In the genomic region with DNA sequence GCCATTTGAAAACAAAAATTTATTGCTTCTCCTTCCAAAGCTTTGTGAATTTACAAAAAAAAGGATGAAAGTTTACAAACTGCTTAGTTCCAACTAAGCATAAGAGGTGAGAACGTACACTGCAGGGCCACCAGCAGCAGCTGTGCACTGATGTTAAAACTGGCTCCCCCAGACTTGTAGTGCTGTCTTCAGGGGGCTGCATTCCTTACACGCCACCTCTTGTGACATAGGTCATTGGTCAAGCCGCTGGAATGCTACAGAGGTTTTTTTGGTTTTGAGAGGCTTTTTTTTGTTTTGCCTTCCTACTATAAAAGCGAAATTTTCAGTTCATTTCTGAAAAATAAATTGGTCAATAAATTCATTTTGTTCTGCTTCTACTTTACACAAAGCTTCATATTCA, we compare ENCODE assay signal across 21 cellular contexts. TPM values are rescaled to one million over a fixed set of nuclear protein-coding genes. Genes with fewer than 3 reads are reported as not detected.
DNase-seq lines count a peak whose midpoint lies in the region; TF ChIP-seq lines count a peak whose summit lies in the region.
"Had no signal": no experiment of that assay in that cellular context is flagged by ENCODE, and none has a peak within 500 bp of the region (broad histone marks: within the 10 kb centered on the region; RNA-seq: fewer than 3 reads in every experiment).

No MANE protein-coding gene starts in this region.

- POLR2A ChIA-PET in Caco-2 (lab: Charles Lee): interaction anchor here (0.5 kb wide), 1 partner anchor 86 kb away, joined by 4 read pairs; no protein-coding TSS in a partner anchor

- DNase-seq in Caco-2 (peak; percentile 69 to 70), HFFc6 (no peak), osteocyte (ENCODE audit: extremely low spot score, unreplicated experiment) (peak; percentile 17), nucleus accumbens (lab: John Stamatoyannopoulos, UW) (no peak), NCI-H82 treated with DMSO at 0.1 percent for 48 hours (lab: John Stamatoyannopoulos, UW; ENCODE audit: unreplicated experiment) (no peak)
- DNase-seq in stimulated activated CD4-positive, alpha-beta T cell treated with anti-CD3 and anti-CD28 coated beads, Interleukin-1b, Interleukin-23, amount 100 ng/mL, for 48 hours: no peak
- DNase-seq: activated effector memory CD4-positive, alpha-beta T cell treated with anti-CD3 and anti-CD28 coated beads, Interleukin-2, amount 50 U/mL, for 16 hours; CD4-positive, CD25-positive, alpha-beta regulatory T cell; foreskin keratinocyte; hippocampal formation; lower lobe of right lung; NCI-H1436; NCI-H524 treated with DMSO at 0.1 percent for 48 hours; occipital lobe; T1000 had no signal

- H3K27ac Mint-ChIP-seq in Caco-2 (ENCODE audit: unreplicated experiment) (peak overlapping the region; percentile 37), HFFc6 (peak overlapping the region; percentile 21; the same call in 1 of the 2 replicates), osteocyte (ENCODE audit: unreplicated experiment) (peak overlapping the region; percentile 39)
- H3K27ac Mint-ChIP-seq: dendritic cell treated with granulocyte-macrophage colony-stimulating factor and Interleukin-4, amounts not matched to agents 40 ng/mL and 50 ng/mL, for 4 days had no signal

- peaks cover 19% of the 10 kb centered on the region for H3K36me3 ChIP-seq in Caco-2 (ENCODE audit: control insufficient read depth, insufficient read depth, low read length)
- H3K36me3 ChIP-seq in ectodermal cell (ENCODE audit: control insufficient read depth, insufficient read depth, low read length): peaks cover 18% of the 10 kb centered on the region

- CTCF ChIA-PET in Caco-2 (lab: Charles Lee): interaction anchor here (0.6 kb wide), 1 partner anchor 45 kb away, joined by 3 read pairs; no protein-coding TSS in a partner anchor

- H3K9me3 ChIP-seq in Caco-2 (no peaks in the 10 kb centered on the region), ectodermal cell (ENCODE audit: control insufficient read depth, low read length) (no peaks in the 10 kb centered on the region)
- H3K9me3 ChIP-seq: lower lobe of right lung had no signal

- TSS peak; percentile 1 for BruUV-seq in Caco-2 (replicated peaks; lab: Mats Ljungman, UMichigan)

- H3K27ac ChIP-seq in ectodermal cell (ENCODE audit: insufficient read depth, low read depth, low read length, poor library complexity, severe bottlenecking): peak overlapping the region; percentile 71
- H3K27ac ChIP-seq: foreskin keratinocyte, lower lobe of right lung had no signal

- H3K27me3 ChIP-seq in Caco-2 (replicated peaks; ENCODE audit: control insufficient read depth, insufficient read depth, low read length) (no peaks in the 10 kb centered on the region), ectodermal cell (ENCODE audit: control insufficient read depth, insufficient read depth, low read length, poor library complexity, severe bottlenecking) (no peaks in the 10 kb centered on the region)
- H3K27me3 ChIP-seq: foreskin keratinocyte had no signal

- intact Hi-C loops in Caco-2 (cut with micrococcal nuclease; ENCODE audit: unreplicated experiment): loop anchor here (10.0 kb wide), 1 partner anchor 234 kb away; no protein-coding TSS in a partner anchor

- H3K9me3 Mint-ChIP-seq in Caco-2 (ENCODE audit: unreplicated experiment): no peaks in the 10 kb centered on the region
- no peaks in the 10 kb centered on the region for H3K9me3 Mint-ChIP-seq in HFFc6
- no peaks in the 10 kb centered on the region for H3K9me3 Mint-ChIP-seq in osteocyte (ENCODE audit: unreplicated experiment)
- H3K9me3 Mint-ChIP-seq: CD4-positive, CD25-positive, alpha-beta regulatory T cell; dendritic cell treated with granulocyte-macrophage colony-stimulating factor and Interleukin-4, amounts not matched to agents 40 ng/mL and 50 ng/mL, for 4 days had no signal

- H3K4me3 Mint-ChIP-seq in Caco-2 (ENCODE audit: unreplicated experiment): no peak overlapping the region
- H3K4me3 Mint-ChIP-seq in HFFc6: no peak overlapping the region
- no peak overlapping the region for H3K4me3 Mint-ChIP-seq in osteocyte (ENCODE audit: unreplicated experiment)
- H3K4me3 Mint-ChIP-seq: CD4-positive, CD25-positive, alpha-beta regulatory T cell; dendritic cell treated with granulocyte-macrophage colony-stimulating factor and Interleukin-4, amounts not matched to agents 40 ng/mL and 50 ng/mL, for 4 days had no signal

- 70 to 82% methylated on average over 3 of the region's 4 CpGs for WGBS in ectodermal cell, 2 experiments

- TF ChIP-seq CTCF in Caco-2 (IDR thresholded peaks at IDR 0.05; ENCODE audit: insufficient read depth in 1 of 2, low read depth in 1 of 2, low read length in 1 of 2, severe bottlenecking in 1 of 2, unreplicated experiment in 1 of 2) (no peak), HFFc6 (IDR thresholded peaks at IDR 0.05) (no peak), osteocyte (IDR thresholded peaks at IDR 0.05) (no peak)

- H3K4me1 ChIP-seq in Caco-2 (peaks cover 55% of the 10 kb centered on the region), ectodermal cell (ENCODE audit: control insufficient read depth, insufficient read depth, low read length) (peaks cover 17% of the 10 kb centered on the region)

- peaks cover 47% of the 10 kb centered on the region for H3K4me1 Mint-ChIP-seq in Caco-2 (ENCODE audit: low read depth, unreplicated experiment)
- H3K4me1 Mint-ChIP-seq in HFFc6 (ENCODE audit: low read depth): peaks cover 31% of the 10 kb centered on the region
- peaks cover 39% of the 10 kb centered on the region for H3K4me1 Mint-ChIP-seq in osteocyte (ENCODE audit: unreplicated experiment)

- H3K27me3 Mint-ChIP-seq in Caco-2 (ENCODE audit: insufficient read depth, unreplicated experiment) (no peaks in the 10 kb centered on the region), HFFc6 (ENCODE audit: insufficient read depth) (no peaks in the 10 kb centered on the region; the same call in 1 of the 2 replicates), osteocyte (ENCODE audit: unreplicated experiment) (no peaks in the 10 kb centered on the region)
- H3K27me3 Mint-ChIP-seq: CD4-positive, CD25-positive, alpha-beta regulatory T cell; dendritic cell treated with granulocyte-macrophage colony-stimulating factor and Interleukin-4, amounts not matched to agents 40 ng/mL and 50 ng/mL, for 4 days had no signal

- H3K4me3 ChIP-seq in Caco-2 (ENCODE audit: low read depth, low read length) (no peak overlapping the region), ectodermal cell (ENCODE audit: insufficient read depth, low read depth, low read length) (no peak overlapping the region)
- H3K4me3 ChIP-seq: GM12878, lower lobe of right lung had no signal

- H3K36me3 Mint-ChIP-seq in Caco-2 (ENCODE audit: insufficient read depth, unreplicated experiment) (peaks cover 81% of the 10 kb centered on the region), HFFc6 (ENCODE audit: low read depth) (peaks cover 23% of the 10 kb centered on the region; the same call in 1 of the 2 replicates), osteocyte (ENCODE audit: unreplicated experiment) (peaks cover 29% of the 10 kb centered on the region)

RNA-seq across cellular contexts. Expression of a gene that starts 6.9 kb away (rescaled TPM):
- total RNA-seq in Caco-2 (2022) (86.3 and 89.9 TPM in 2 replicates), osteocyte (55.3 and 61.9 TPM in 2 replicates)
- 10 to 100 TPM; 47.9 to 63.0 (median 50.9) TPM for total RNA-seq in HFFc6 (2021; fragmentation: NEBNext Ultra II Directional; extraction: Animal tissue kit (Norgen Biotek cat#: 25700))
- polyA plus RNA-seq in ectodermal cell (2013, experiment 1 of 4): 31.6 TPM
- 34.9 TPM for polyA plus RNA-seq in ectodermal cell (2013, experiment 2 of 4)
- polyA plus RNA-seq in ectodermal cell (2013, experiment 3 of 4): 37.0 TPM
- 41.0 TPM for polyA plus RNA-seq in ectodermal cell (2013, experiment 4 of 4)

RNA-seq across cellular contexts. Expression of a gene that starts 7.2 kb away (rescaled TPM):
- total RNA-seq in Caco-2 (2022) (105 and 119 TPM in 2 replicates), osteocyte (57.0 and 59.2 TPM in 2 replicates)
- 10 to 100 TPM; 73.8 to 89.7 (median 85.2) TPM for total RNA-seq in HFFc6 (2021; fragmentation: NEBNext Ultra II Directional; extraction: Animal tissue kit (Norgen Biotek cat#: 25700))
- polyA plus RNA-seq in ectodermal cell (2013, experiment 1 of 4): 35.0 TPM
- polyA plus RNA-seq in ectodermal cell (2013, experiment 2 of 4): 31.8 TPM
- polyA plus RNA-seq in ectodermal cell (2013, experiment 3 of 4): 23.3 TPM
- polyA plus RNA-seq in ectodermal cell (2013, experiment 4 of 4): 29.1 TPM

RNA-seq across cellular contexts. Expression of a gene that starts 9.3 kb away (rescaled TPM):
- 313 and 342 TPM in 2 replicates for total RNA-seq in Caco-2 (2022)
- 10 to 100 TPM; 17.6 to 29.5 (median 24.1) TPM for total RNA-seq in HFFc6 (2021; fragmentation: NEBNext Ultra II Directional; extraction: Animal tissue kit (Norgen Biotek cat#: 25700))
- 95.3 TPM for polyA plus RNA-seq in ectodermal cell (2013, experiment 1 of 4)
- 120 TPM for polyA plus RNA-seq in ectodermal cell (2013, experiment 2 of 4)
- 82.9 TPM for polyA plus RNA-seq in ectodermal cell (2013, experiment 3 of 4)
- polyA plus RNA-seq in ectodermal cell (2013, experiment 4 of 4): 88.6 TPM
- total RNA-seq in osteocyte: 58.5 and 60.5 TPM in 2 replicates

RNA-seq across cellular contexts. Expression of a gene that starts 29.0 kb away (rescaled TPM):
- total RNA-seq in Caco-2 (2022) (257 and 265 TPM in 2 replicates), osteocyte (79.8 and 80.2 TPM in 2 replicates)
- total RNA-seq in HFFc6 (2021; fragmentation: NEBNext Ultra II Directional; extraction: Animal tissue kit (Norgen Biotek cat#: 25700)): 100 to 1,000 TPM; 104 to 118 (median 106) TPM
- polyA plus RNA-seq in ectodermal cell (2013, experiment 1 of 4): 68.8 TPM
- polyA plus RNA-seq in ectodermal cell (2013, experiment 2 of 4): 73.8 TPM
- polyA plus RNA-seq in ectodermal cell (2013, experiment 3 of 4): 50.7 TPM
- polyA plus RNA-seq in ectodermal cell (2013, experiment 4 of 4): 61.0 TPM

RNA-seq across cellular contexts. Expression of a gene that starts 36.7 kb away (rescaled TPM):
- total RNA-seq in Caco-2 (2022): not detected in 2 replicates
- not detected for total RNA-seq in HFFc6 (2021; fragmentation: NEBNext Ultra II Directional; extraction: Animal tissue kit (Norgen Biotek cat#: 25700))
- not detected for polyA plus RNA-seq in ectodermal cell (2013, experiment 1 of 4)
- polyA plus RNA-seq in ectodermal cell (2013, experiment 2 of 4): not detected
- polyA plus RNA-seq in ectodermal cell (2013, experiment 3 of 4): not detected
- not detected for polyA plus RNA-seq in ectodermal cell (2013, experiment 4 of 4)
- total RNA-seq in osteocyte: not detected in 2 replicates
- total RNA-seq: CD4-positive, CD25-positive, alpha-beta regulatory T cell; endothelial cell of umbilical vein; foreskin keratinocyte; GM12878; lower lobe of right lung; M059J; occipital lobe had no signal
- polyA plus RNA-seq: adipose tissue; CD4-positive, CD25-positive, alpha-beta regulatory T cell; endothelial cell of umbilical vein; foreskin keratinocyte; GM12878 had no signal

Comparison
In these comparisons a context has a peak if more than half of its experiments do, and no peak if none do; other contexts are left out.
1. DNase-seq: peak in Caco-2 (2 of 2) and osteocyte (single experiment); none in HFFc6 (single experiment), nucleus accumbens (0 of 56), stimulated activated CD4-positive, alpha-beta T cell treated with anti-CD3 and anti-CD28 coated beads, Interleukin-1b, Interleukin-23, amount 100 ng/mL, for 48 hours (single experiment) and NCI-H82 treated with DMSO at 0.1 percent for 48 hours (single experiment).
2. Peak in every context shown above with its lines, with median percentiles within 50 percentile points of each other: H3K27ac Mint-ChIP-seq.